ENCODE assay signal across 1 cellular context in genomic region chr19:10643166-10643967, GRCh38.
TF ChIP-seq lines count a peak whose summit lies in the region.

No MANE protein-coding gene starts in this region.

TF ChIP-seq in GM23338, 12 proteins besides CTCF, POLR2A, EP300 and RAD21 (continued from another document):
- TF ChIP-seq NANOG (IDR thresholded peaks at IDR 0.05; ENCODE audit: borderline replicate concordance) (no peak), ZNF331 (CRISPR knock-in tag; IDR thresholded peaks at IDR 0.05; ENCODE audit: low read depth) (no peak), EZH2phosphoT487 (IDR thresholded peaks at IDR 0.05; ENCODE audit: unreplicated experiment) (no peak), STAT1 (IDR thresholded peaks at IDR 0.05; ENCODE audit: unreplicated experiment) (no peak), POLR2AphosphoS5 (IDR thresholded peaks at IDR 0.05; ENCODE audit: low read depth) (no peak), JUNB (IDR thresholded peaks at IDR 0.05; ENCODE audit: unreplicated experiment) (no peak), ETS1 (IDR thresholded peaks at IDR 0.05) (no peak)
